8 cellular contexts compared by ENCODE assay signal in the genomic region with DNA sequence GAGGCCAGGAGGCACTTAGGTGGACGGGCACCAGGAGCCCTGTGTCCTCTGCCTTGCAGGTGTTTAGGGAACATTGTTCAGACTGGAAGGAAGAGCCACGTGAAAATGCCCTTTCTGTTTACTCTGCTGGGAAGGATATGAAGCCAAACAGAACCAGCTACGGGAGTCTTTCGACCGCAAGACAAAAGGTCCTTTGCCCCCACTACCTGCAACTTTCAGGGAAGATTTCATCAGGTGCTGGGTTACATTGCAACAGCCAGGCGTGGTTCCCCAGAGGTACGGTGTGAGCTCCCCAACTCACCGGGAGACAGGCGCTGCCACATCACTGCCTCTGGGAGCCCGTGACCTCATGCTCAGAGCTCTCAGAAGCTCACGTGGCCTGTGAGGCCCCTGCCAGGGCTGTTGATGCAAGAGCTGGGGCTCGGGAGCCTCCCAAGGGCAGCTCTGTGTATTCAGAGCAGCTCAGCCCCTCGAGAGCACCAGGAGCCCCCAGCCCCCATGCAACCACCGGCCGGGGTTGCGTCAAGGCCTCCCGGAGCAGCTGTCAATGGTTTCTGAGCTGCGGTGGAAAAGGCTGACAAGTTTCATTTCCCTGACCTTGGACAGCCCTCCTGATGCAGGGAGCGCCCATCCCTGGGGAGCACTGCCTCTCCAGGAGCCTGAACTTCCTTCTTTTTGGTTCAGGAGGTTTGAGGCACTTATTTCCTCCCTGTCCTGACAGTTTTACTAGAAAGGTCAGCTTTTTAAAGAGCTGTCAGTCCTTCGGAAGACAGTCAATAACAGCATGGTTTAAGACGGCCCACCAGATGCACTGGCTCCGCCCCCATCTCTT. TPM values are rescaled to one million over a fixed set of nuclear protein-coding genes. Genes with fewer than 3 reads are reported as not detected.
DNase-seq lines count a peak whose midpoint lies in the region; ATAC-seq lines count a peak whose summit lies in the region.

No MANE protein-coding gene starts in this region.

- no peaks in the 10 kb centered on the region for H3K9me2 ChIP-seq in GM23248 (ENCODE audit: insufficient read depth)

- peaks cover 19% of the 10 kb centered on the region for H3K4me1 ChIP-seq in GM23248 (ENCODE audit: insufficient read depth)

- in situ Hi-C loops in GM23248 (cut with MboI): loop anchor here (10.0 kb wide), 2 partner anchors 149 to 209 kb away; no protein-coding TSS in a partner anchor

- H3K9ac ChIP-seq in GM23248: peak overlapping the region; percentile 70

- intact Hi-C loops in head of caudate nucleus (cut with DNase I): loop anchor here (5.0 kb wide), 2 partner anchors 151 to 201 kb away; no protein-coding TSS in a partner anchor
- intact Hi-C loops in sciatic nerve (cut with DNase I): no loop called here

- H3K4me2 ChIP-seq in GM23248 (ENCODE audit: unreplicated experiment): peak overlapping the region; percentile 67

- no peaks in the 10 kb centered on the region for H3K27me3 ChIP-seq in GM23248 (replicated peaks; ENCODE audit: insufficient read depth)

- H3K9me3 ChIP-seq in GM23248 (ENCODE audit: low read depth): no peaks in the 10 kb centered on the region

- peak overlapping the region; percentile 47 for H3K4me3 ChIP-seq in GM23248

- WGBS in GM23248 (ENCODE audit: low coverage in 1 of 2, low lambda C conversion rate in 2 of 2, missing lambda C conversion rate in 2 of 2), 2 experiments: 18% methylated on average over 22 of the region's 22 CpGs

- DNase-seq in GM23248: peak; percentile 98
- peak; percentile 92 for DNase-seq in NCI-H226
- peak; percentile 78 for DNase-seq in activated CD8-positive, alpha-beta memory T cell treated with anti-CD3 and anti-CD28 coated beads, Interleukin-2, amount 50 U/mL, for 48 hours
- DNase-seq in head of caudate nucleus: peak in 30 of 42 donors; percentile 27 to 79 (median 47)
- peak; percentile 81 for DNase-seq in sciatic nerve (ENCODE audit: low spot score)
- DNase-seq in NCI-H1694 (lab: John Stamatoyannopoulos, UW): no peak

- peak overlapping the region; percentile 65 for H3K27ac ChIP-seq in GM23248

- no peaks in the 10 kb centered on the region for H3K36me3 ChIP-seq in GM23248 (ENCODE audit: low read depth)

- H3F3A ChIP-seq in GM23248 (ENCODE audit: insufficient read depth): no peaks in the 10 kb centered on the region

- peak; percentile 78 for ATAC-seq in sciatic nerve
- no peak for ATAC-seq in HG03159 (IDR thresholded peaks at IDR 0.05; ENCODE audit: unreplicated experiment)
- no peak for ATAC-seq in GM21515 (IDR thresholded peaks at IDR 0.05; ENCODE audit: unreplicated experiment)

- H4K20me1 ChIP-seq in GM23248 (ENCODE audit: insufficient read depth): no peaks in the 10 kb centered on the region

- H2AFZ ChIP-seq in GM23248: peak overlapping the region; percentile 82

- no peaks in the 10 kb centered on the region for H3K79me2 ChIP-seq in GM23248 (ENCODE audit: insufficient read depth)

RNA-seq across cellular contexts. Expression of gene TBC1D16, which starts 42.1 kb away (rescaled TPM):
- 22.4 and 26.9 TPM in 2 replicates for total RNA-seq in GM23248 (2014; rRNA removed; shearing (Covaris generic))
- polyA plus RNA-seq in GM23248 (2016; fragmentation: Nextera tagmentation; extraction: Ambion mirVana): 8.1 and 9.2 TPM in 2 replicates
- 46.9 TPM for total RNA-seq in sciatic nerve

RNA-seq across cellular contexts. Expression of gene CCDC40, which starts 42.8 kb away (rescaled TPM):
- total RNA-seq in GM23248 (2014; rRNA removed; shearing (Covaris generic)): 2.9 and 3.0 TPM in 2 replicates
- polyA plus RNA-seq in GM23248 (2016; fragmentation: Nextera tagmentation; extraction: Ambion mirVana): 2.3 and 2.4 TPM in 2 replicates
- 12.6 TPM for total RNA-seq in sciatic nerve
